Comparison of ENCODE assay signal across 10 cellular contexts in genomic region chr12:1083888-1084262, GRCh38.
DNase-seq lines count a peak whose midpoint lies in the region; ATAC-seq and TF ChIP-seq lines count a peak whose summit lies in the region.
"Had no signal": no experiment of that assay in that cellular context is flagged by ENCODE, and none has a peak within 500 bp of the region (broad histone marks: within the 10 kb centered on the region; RNA-seq: fewer than 3 reads in every experiment).

No MANE protein-coding gene starts in this region.

- peak; percentile 64 to 74 for ATAC-seq in right cardiac atrium

- H3K4me3 ChIP-seq in right cardiac atrium (ENCODE audit: low read length) (no peak overlapping the region), uterus (peak overlapping the region in 1 of 2 donors; percentile 7)

- TF ChIP-seq CTCF in uterus (IDR thresholded peaks at IDR 0.05): no peak

- CTCF ChIA-PET in activated CD4-positive, alpha-beta T cell treated with anti-CD3 and anti-CD28 coated beads, Interleukin-2, amount 10 ng/mL, durations not matched to agents 7 days and 5 days (lab: Charles Lee): interaction anchor here (1.4 kb wide), 1 partner anchor 106 kb away, joined by 3 read pairs; no protein-coding TSS in a partner anchor

- H3K36me3 ChIP-seq in uterus: no peaks in the 10 kb centered on the region

- H3K4me1 Mint-ChIP-seq in activated CD4-positive, alpha-beta T cell treated with anti-CD3 and anti-CD28 coated beads, Interleukin-2, amount 10 ng/mL, durations not matched to agents 24 days and 14 days: peaks cover 4% of the 10 kb centered on the region
- peaks cover 4% of the 10 kb centered on the region for H3K4me1 Mint-ChIP-seq in activated CD4-positive, alpha-beta T cell treated with anti-CD3 and anti-CD28 coated beads, Interleukin-2, amount 10 ng/mL, durations not matched to agents 7 days and 5 days
- H3K4me1 Mint-ChIP-seq in immature natural killer cell: no peaks in the 10 kb centered on the region

- POLR2A ChIA-PET in activated CD4-positive, alpha-beta T cell treated with anti-CD3 and anti-CD28 coated beads, Interleukin-2, amount 10 ng/mL, durations not matched to agents 7 days and 5 days (lab: Charles Lee): interaction anchor here (0.6 kb wide), 1 partner anchor 92 kb away, joined by 3 read pairs; no protein-coding TSS in a partner anchor

- H3K27ac Mint-ChIP-seq in activated CD4-positive, alpha-beta T cell treated with anti-CD3 and anti-CD28 coated beads, Interleukin-2, amount 10 ng/mL, durations not matched to agents 24 days and 14 days: no peak overlapping the region
- no peak overlapping the region for H3K27ac Mint-ChIP-seq in activated CD4-positive, alpha-beta T cell treated with anti-CD3 and anti-CD28 coated beads, Interleukin-2, amount 10 ng/mL, durations not matched to agents 7 days and 5 days
- H3K27ac Mint-ChIP-seq in immature natural killer cell: peak overlapping the region in 2 of 6 donors; percentile 1 to 63

- no peaks in the 10 kb centered on the region for H3K9me3 Mint-ChIP-seq in activated CD4-positive, alpha-beta T cell treated with anti-CD3 and anti-CD28 coated beads, Interleukin-2, amount 10 ng/mL, durations not matched to agents 24 days and 14 days
- no peaks in the 10 kb centered on the region for H3K9me3 Mint-ChIP-seq in activated CD4-positive, alpha-beta T cell treated with anti-CD3 and anti-CD28 coated beads, Interleukin-2, amount 10 ng/mL, durations not matched to agents 7 days and 5 days
- H3K9me3 Mint-ChIP-seq in immature natural killer cell: no peaks in the 10 kb centered on the region

- peak; percentile 5 for DNase-seq in activated CD4-positive, alpha-beta T cell treated with anti-CD3 and anti-CD28 coated beads, Interleukin-2, amount 10 ng/mL, durations not matched to agents 24 days and 14 days
- DNase-seq in activated CD4-positive, alpha-beta T cell treated with anti-CD3 and anti-CD28 coated beads, Interleukin-2, amount 10 ng/mL, durations not matched to agents 7 days and 5 days: no peak
- peak; percentile 46 for DNase-seq in SK-MEL-5 (ENCODE audit: low read depth, low spot score)
- DNase-seq in right cardiac atrium: no peak
- DNase-seq in uterus: peak in 1 of 2 donors; percentile 38
- no peak for DNase-seq in stimulated activated CD4-positive, alpha-beta T cell treated with anti-CD3 and anti-CD28 coated beads, Interleukin-15, amount 100 ng/mL, for 24 hours
- no peak for DNase-seq in activated CD8-positive, alpha-beta memory T cell treated with anti-CD3 and anti-CD28 coated beads, Interleukin-2, amount 50 U/mL, for 48 hours
- no peak for DNase-seq in immature natural killer cell
- DNase-seq: MM.1S had no signal

- intact Hi-C loops in activated CD4-positive, alpha-beta T cell treated with anti-CD3 and anti-CD28 coated beads, Interleukin-2, amount 10 ng/mL, durations not matched to agents 24 days and 14 days (cut with micrococcal nuclease): no loop called here
- intact Hi-C loops in right cardiac atrium (cut with DNase I): no loop called here
- intact Hi-C loops in uterus (cut with DNase I; ENCODE audit: low total_unique reads): no loop called here

- WGBS in right cardiac atrium: 48% methylated on average over 3 of the region's 3 CpGs

- H3K9me3 ChIP-seq in right cardiac atrium (ENCODE audit: control insufficient read depth, low read length) (no peaks in the 10 kb centered on the region), uterus (no peaks in the 10 kb centered on the region)

- TF ChIP-seq POLR2A in uterus (IDR thresholded peaks at IDR 0.05): no peak

- H3K27me3 ChIP-seq in right cardiac atrium (ENCODE audit: control insufficient read depth, insufficient read depth) (no peaks in the 10 kb centered on the region), uterus (no peaks in the 10 kb centered on the region)

- H3K27me3 Mint-ChIP-seq in activated CD4-positive, alpha-beta T cell treated with anti-CD3 and anti-CD28 coated beads, Interleukin-2, amount 10 ng/mL, durations not matched to agents 24 days and 14 days: no peaks in the 10 kb centered on the region
- no peaks in the 10 kb centered on the region for H3K27me3 Mint-ChIP-seq in activated CD4-positive, alpha-beta T cell treated with anti-CD3 and anti-CD28 coated beads, Interleukin-2, amount 10 ng/mL, durations not matched to agents 7 days and 5 days
- no peaks in the 10 kb centered on the region for H3K27me3 Mint-ChIP-seq in immature natural killer cell (ENCODE audit: low read depth in 3 of 3)

- H3K4me3 Mint-ChIP-seq in activated CD4-positive, alpha-beta T cell treated with anti-CD3 and anti-CD28 coated beads, Interleukin-2, amount 10 ng/mL, durations not matched to agents 24 days and 14 days: no peak overlapping the region
- no peak overlapping the region for H3K4me3 Mint-ChIP-seq in activated CD4-positive, alpha-beta T cell treated with anti-CD3 and anti-CD28 coated beads, Interleukin-2, amount 10 ng/mL, durations not matched to agents 7 days and 5 days
- H3K4me3 Mint-ChIP-seq in immature natural killer cell: no peak overlapping the region

- in situ Hi-C loops in SK-MEL-5 (cut with HindIII; ENCODE audit: low pct_unique_long_range_greater_than_20kb, low sequenced_read_pairs): no loop called here

- no peaks in the 10 kb centered on the region for H3K4me1 ChIP-seq in right cardiac atrium (ENCODE audit: control insufficient read depth, insufficient read depth, low read length)
- peaks cover 0 to 5% of the 10 kb centered on the region in 2 donors for H3K4me1 ChIP-seq in uterus

- H3K36me3 Mint-ChIP-seq in activated CD4-positive, alpha-beta T cell treated with anti-CD3 and anti-CD28 coated beads, Interleukin-2, amount 10 ng/mL, durations not matched to agents 24 days and 14 days (ENCODE audit: low read depth): peaks cover 2% of the 10 kb centered on the region
- H3K36me3 Mint-ChIP-seq in activated CD4-positive, alpha-beta T cell treated with anti-CD3 and anti-CD28 coated beads, Interleukin-2, amount 10 ng/mL, durations not matched to agents 7 days and 5 days (ENCODE audit: low read depth): peaks cover 5% of the 10 kb centered on the region
- peaks cover 0 to 6% (median 0%) of the 10 kb centered on the region in 3 donors for H3K36me3 Mint-ChIP-seq in immature natural killer cell

- H3K27ac ChIP-seq in right cardiac atrium (ENCODE audit: low read length) (no peak overlapping the region), uterus (peak overlapping the region; percentile 42 to 71)
- H3K27ac ChIP-seq: C4-2B had no signal

Comparison
In these comparisons a context has a peak if more than half of its experiments do, and no peak if none do; other contexts are left out.
1. DNase-seq: peak in activated CD4-positive, alpha-beta T cell treated with anti-CD3 and anti-CD28 coated beads, Interleukin-2, amount 10 ng/mL, durations not matched to agents 24 days and 14 days (single experiment) and SK-MEL-5 (single experiment); none in activated CD4-positive, alpha-beta T cell treated with anti-CD3 and anti-CD28 coated beads, Interleukin-2, amount 10 ng/mL, durations not matched to agents 7 days and 5 days (single experiment), right cardiac atrium (0 of 3), stimulated activated CD4-positive, alpha-beta T cell treated with anti-CD3 and anti-CD28 coated beads, Interleukin-15, amount 100 ng/mL, for 24 hours (single experiment), activated CD8-positive, alpha-beta memory T cell treated with anti-CD3 and anti-CD28 coated beads, Interleukin-2, amount 50 U/mL, for 48 hours (single experiment) and immature natural killer cell (0 of 3).